29 cellular contexts compared by ENCODE assay signal in genomic region chr13:83950284-83950683, GRCh38.
"Had no signal": no experiment of that assay in that cellular context is flagged by ENCODE, and none has a peak within 500 bp of the region (broad histone marks: within the 10 kb centered on the region; RNA-seq: fewer than 3 reads in every experiment).

No MANE protein-coding gene starts in this region.

- H3K27ac Mint-ChIP-seq: naive thymus-derived CD8-positive, alpha-beta T cell; nephron; stimulated activated naive B cell treated with anti-CD40 and anti-IgM and Interleukin-4, amounts not matched to agents 10 μg/mL and 1 μg/mL and 100 μg/mL, for 72 hours had no signal

- H3K9me3 Mint-ChIP-seq: nephron; neural crest cell; stimulated activated naive B cell treated with anti-CD40 and anti-IgM and Interleukin-4, amounts not matched to agents 10 μg/mL and 1 μg/mL and 100 μg/mL, for 72 hours had no signal

- H3K36me3 Mint-ChIP-seq: naive thymus-derived CD8-positive, alpha-beta T cell; stimulated activated naive B cell treated with anti-CD40 and anti-IgM and Interleukin-4, amounts not matched to agents 10 μg/mL and 1 μg/mL and 100 μg/mL, for 72 hours had no signal

- FAIRE-seq: kidney, pancreas had no signal

- H3K4me3 Mint-ChIP-seq: naive thymus-derived CD8-positive, alpha-beta T cell; nephron; neural crest cell; stimulated activated naive B cell treated with anti-CD40 and anti-IgM and Interleukin-4, amounts not matched to agents 10 μg/mL and 1 μg/mL and 100 μg/mL, for 72 hours had no signal

- ATAC-seq: left colon; left lung; lower lobe of right lung; naive thymus-derived CD8-positive, alpha-beta T cell; pancreas; right cardiac atrium; sciatic nerve; stimulated activated naive B cell treated with anti-CD40 and anti-IgM and Interleukin-4, amounts not matched to agents 10 μg/mL and 1 μg/mL and 100 μg/mL, for 72 hours; stimulated activated naive CD8-positive, alpha-beta T cell treated with anti-CD3 and anti-CD28 coated beads, Interleukin-15, Interleukin-2, amounts not matched to agents 100 U/mL and 50 U/mL, for 24 hours had no signal

- H3K27ac ChIP-seq: left lung, lower lobe of right lung, pancreas, prostate gland, skin epidermis, stomach, testis, thyroid gland, transverse colon, upper lobe of left lung, vagina had no signal

- H3K4me1 ChIP-seq: left lung, lower lobe of right lung, pancreas, prostate gland, stomach, testis, thyroid gland, transverse colon, upper lobe of left lung, vagina had no signal

- H3K4me3 ChIP-seq: left lung, lower lobe of right lung, pancreas, prostate gland, skin epidermis, stomach, testis, thyroid gland, transverse colon, upper lobe of left lung, vagina had no signal

- H3K27me3 ChIP-seq: left lung, pancreas, stomach, testis, thyroid gland, transverse colon, upper lobe of left lung, vagina had no signal

- H3K27me3 Mint-ChIP-seq: stimulated activated naive B cell treated with anti-CD40 and anti-IgM and Interleukin-4, amounts not matched to agents 10 μg/mL and 1 μg/mL and 100 μg/mL, for 72 hours had no signal

- H3K9me3 ChIP-seq: left lung, lower lobe of right lung, pancreas, prostate gland, stomach, testis, thyroid gland, transverse colon, upper lobe of left lung, vagina had no signal

- DNase-seq: kidney; left colon; left lung; lower lobe of right lung; mammary epithelial cell; mesenchymal stem cell; naive thymus-derived CD8-positive, alpha-beta T cell; nucleus accumbens; pancreas; posterior cingulate gyrus; retina; right cardiac atrium; stimulated activated CD4-positive, alpha-beta T cell treated with anti-CD3 and anti-CD28 coated beads, Interleukin-12 subunit alpha, Interleukin-12 subunit beta, amount 100 ng/mL, for 4 hours; stimulated activated CD4-positive, alpha-beta T cell treated with anti-CD3 and anti-CD28 coated beads, Interleukin-15, amount 100 ng/mL, for 24 hours; stimulated activated CD4-positive, alpha-beta T cell treated with anti-CD3 and anti-CD28 coated beads, Interleukin-2, amount 100 ng/mL, for 24 hours; stimulated activated CD4-positive, alpha-beta T cell treated with anti-CD3 and anti-CD28 coated beads, Interleukin-4, amount 100 ng/mL, for 1 hour; stimulated activated naive B cell treated with anti-CD40 and anti-IgM and Interleukin-4, amounts not matched to agents 10 μg/mL and 1 μg/mL and 100 μg/mL, for 72 hours; stimulated activated naive CD8-positive, alpha-beta T cell treated with anti-CD3 and anti-CD28 coated beads, Interleukin-15, Interleukin-2, amounts not matched to agents 100 U/mL and 50 U/mL, for 24 hours; stomach; testis; thyroid gland; transverse colon; upper lobe of left lung had no signal

- H3K36me3 ChIP-seq: left lung, lower lobe of right lung, pancreas, prostate gland, stomach, thyroid gland, transverse colon, upper lobe of left lung, vagina had no signal

- H3K4me1 Mint-ChIP-seq: naive thymus-derived CD8-positive, alpha-beta T cell; nephron; neural crest cell; stimulated activated naive B cell treated with anti-CD40 and anti-IgM and Interleukin-4, amounts not matched to agents 10 μg/mL and 1 μg/mL and 100 μg/mL, for 72 hours had no signal
